In the genomic region with DNA sequence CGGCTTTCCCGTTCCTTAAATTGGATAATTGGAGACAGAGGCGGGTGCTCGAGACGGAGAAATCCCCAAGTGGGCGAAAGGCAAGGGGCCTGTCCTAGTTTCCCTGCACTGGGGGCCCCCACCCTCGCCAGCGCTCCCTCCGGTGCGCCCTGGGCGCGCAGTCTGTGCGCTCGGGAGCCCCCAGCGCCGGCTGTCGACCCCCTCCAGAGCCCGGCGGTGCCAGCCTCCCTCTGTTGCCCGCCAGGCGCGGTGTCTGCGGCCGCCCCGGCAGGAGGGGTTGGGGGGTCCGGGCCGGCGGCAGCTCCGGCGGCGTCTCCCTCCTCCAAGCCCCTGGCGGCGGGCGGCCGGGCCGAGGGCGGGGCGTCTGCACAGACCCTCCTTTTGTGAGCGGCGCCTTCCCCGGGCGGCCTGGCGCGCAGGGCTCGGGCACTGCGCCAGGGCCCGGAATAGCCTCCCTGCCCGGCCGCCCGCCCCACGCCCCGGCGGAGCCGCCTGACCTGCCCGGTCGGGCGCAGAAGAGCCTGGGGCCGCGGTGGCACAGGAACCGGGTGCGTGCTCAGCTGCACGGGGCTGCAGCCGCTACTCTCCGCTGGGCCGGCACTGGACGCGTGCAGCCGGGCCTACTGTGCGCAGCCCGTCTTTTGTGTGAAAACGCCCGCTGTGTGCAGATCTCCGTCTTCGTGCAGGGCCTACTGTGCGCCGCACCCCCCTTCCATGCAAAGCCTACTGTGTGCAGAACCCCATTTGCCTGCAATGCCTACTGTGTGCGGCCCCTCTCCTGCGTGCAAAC, we compare ENCODE assay signal across 8 cellular contexts. TPM values are rescaled to one million over a fixed set of nuclear protein-coding genes. Genes with fewer than 3 reads are reported as not detected.
DNase-seq lines count a peak whose midpoint lies in the region; ATAC-seq, FAIRE-seq and TF ChIP-seq lines count a peak whose summit lies in the region.

No MANE protein-coding gene starts in this region.

- H3K79me2 ChIP-seq in K562 (ENCODE audit: control insufficient read depth, insufficient read depth, low read length): no peaks in the 10 kb centered on the region
- no peaks in the 10 kb centered on the region for H3K79me2 ChIP-seq in smooth muscle cell (ENCODE audit: low read depth)

- DNase-seq in D341Med (ENCODE audit: low spot score) (peak; percentile 76), LHCN-M2 (ENCODE audit: low read depth) (peak; percentile 48), K562 (ENCODE audit: extremely low read depth in 1 of 4, low spot score in 3 of 4) (peak in 1 of 4 experiments; percentile 5), smooth muscle cell (lab: John Stamatoyannopoulos, UW; ENCODE audit: unreplicated experiment) (no peak), NCI-H2107 (lab: John Stamatoyannopoulos, UW) (no peak)

- H3K4me1 ChIP-seq in K562 (replicated peaks in 1 of 2; ENCODE audit: control insufficient read depth in 2 of 2, insufficient read depth in 2 of 2, low read length in 2 of 2): peaks cover under 1 to 16% of the 10 kb centered on the region in 2 experiments; a peak in 3 of 5 replicates
- no peaks in the 10 kb centered on the region for H3K4me1 ChIP-seq in iPS-20b (ENCODE audit: insufficient read depth, low read length)
- H3K4me1 ChIP-seq in smooth muscle cell (ENCODE audit: low read depth): no peaks in the 10 kb centered on the region

- no peak for TF ChIP-seq CTCF in K562 (IDR thresholded peaks at IDR 0.05 in 2 of 3, conservative IDR thresholded peaks at IDR 0.05 in 1 of 3; ENCODE audit: insufficient read depth in 2 of 3, low read depth in 1 of 3, low read length in 3 of 3)
- no peak for TF ChIP-seq CTCF in smooth muscle cell (IDR thresholded peaks at IDR 0.05; ENCODE audit: borderline replicate concordance, insufficient read depth, poor library complexity, severe bottlenecking)

- peaks cover 13% of the 10 kb centered on the region for H3F3A ChIP-seq in smooth muscle cell (ENCODE audit: low read depth)

- no peak for ATAC-seq in K562
- no peak for ATAC-seq in GM18502 (IDR thresholded peaks at IDR 0.05; ENCODE audit: poor library complexity, unreplicated experiment)
- no peak for ATAC-seq in GM21576 (IDR thresholded peaks at IDR 0.05; ENCODE audit: unreplicated experiment)

- no peak for TF ChIP-seq POLR2A in K562 (conservative IDR thresholded peaks at IDR 0.05)

- no peak for FAIRE-seq in K562 (lab: Jason Lieb, UNC)

- H2AFZ ChIP-seq in K562 (ENCODE audit: low read depth, low read length) (no peak overlapping the region), smooth muscle cell (ENCODE audit: low read depth) (peak overlapping the region; percentile 37)

- in situ Hi-C loops in K562 (cut with MboI): no loop called here

- TF ChIP-seq RAD21 in K562 (CRISPR knock-in tag; conservative IDR thresholded peaks at IDR 0.05 in 1 of 2, IDR thresholded peaks at IDR 0.05 in 1 of 2): no peak

- TF ChIP-seq EP300 in K562 (IDR thresholded peaks at IDR 0.05; ENCODE audit: low read length): no peak

- peaks cover 15 to 70% of the 10 kb centered on the region in 2 experiments; a peak in 4 of 5 replicates for H3K27me3 ChIP-seq in K562 (ENCODE audit: control insufficient read depth in 2 of 2, insufficient read depth in 2 of 2, low read length in 2 of 2)
- peaks cover 63% of the 10 kb centered on the region for H3K27me3 ChIP-seq in iPS-20b (ENCODE audit: insufficient read depth, low read length)
- no peaks in the 10 kb centered on the region for H3K27me3 ChIP-seq in smooth muscle cell (ENCODE audit: low read depth)

- no TSS peak for BruUV-seq in K562 (replicated peaks; lab: Mats Ljungman, UMichigan)

- CTCF ChIA-PET in K562 (lab: Yijun Ruan, JAX; ENCODE audit: low intra/inter-chr PET ratio): no interaction called here

- no peak overlapping the region for H3K4me2 ChIP-seq in K562 (ENCODE audit: insufficient read depth, low read length)
- H3K4me2 ChIP-seq in smooth muscle cell: peak overlapping the region; percentile 89

- H3K27ac ChIP-seq in K562 (ENCODE audit: extremely low read depth, low read depth, low read length) (no peak overlapping the region), iPS-20b (ENCODE audit: low read length) (no peak overlapping the region), smooth muscle cell (ENCODE audit: low read depth) (peak overlapping the region; percentile 67)

- H3K4me3 ChIP-seq in K562: no peak overlapping the region
- peak overlapping the region; percentile 33; the same call in 1 of the 2 replicates for H3K4me3 ChIP-seq in iPS-20b (ENCODE audit: low read length)
- peak overlapping the region; percentile 45 for H3K4me3 ChIP-seq in smooth muscle cell

- WGBS in K562 (ENCODE audit: insufficient coverage, low coverage, missing lambda C conversion rate): 35% methylated on average over 51 of the region's 78 CpGs
- 12% methylated on average over 63 of the region's 78 CpGs for WGBS in smooth muscle cell (ENCODE audit: low lambda C conversion rate)

- H3K9me1 ChIP-seq in K562 (ENCODE audit: control insufficient read depth, insufficient read depth, low read length): no peaks in the 10 kb centered on the region

- H4K20me1 ChIP-seq in K562 (replicated peaks; ENCODE audit: control insufficient read depth, insufficient read depth, low read length) (no peaks in the 10 kb centered on the region), smooth muscle cell (ENCODE audit: low read depth) (no peaks in the 10 kb centered on the region)

- no peak overlapping the region for H3K9ac ChIP-seq in K562 (ENCODE audit: insufficient read depth in 1 of 2, low read depth in 2 of 2, low read length in 2 of 2)
- H3K9ac ChIP-seq in iPS-20b (ENCODE audit: low read depth, low read length): no peak overlapping the region
- peak overlapping the region; percentile 60 for H3K9ac ChIP-seq in smooth muscle cell (ENCODE audit: low read depth)

- POLR2A ChIA-PET in K562 (lab: Yijun Ruan, JAX): interaction anchor here (1.9 kb wide), 1 partner anchor 13 kb away, joined by 9 read pairs; a partner anchor contains a TSS

- H3K9me3 ChIP-seq in K562 (replicated peaks; ENCODE audit: control insufficient read depth, insufficient read depth, low read depth, low read length) (no peaks in the 10 kb centered on the region), iPS-20b (ENCODE audit: insufficient read depth, low read depth, low read length) (no peaks in the 10 kb centered on the region), smooth muscle cell (replicated peaks; ENCODE audit: low read depth) (no peaks in the 10 kb centered on the region)

- H3K36me3 ChIP-seq in K562 (ENCODE audit: control insufficient read depth, insufficient read depth, low read length): no peaks in the 10 kb centered on the region
- H3K36me3 ChIP-seq in iPS-20b (ENCODE audit: insufficient read depth, low read depth, low read length): no peaks in the 10 kb centered on the region
- no peaks in the 10 kb centered on the region for H3K36me3 ChIP-seq in smooth muscle cell (ENCODE audit: low read depth)

- intact Hi-C loops in K562 (cut with micrococcal nuclease): no loop called here

TF ChIP-seq in K562, 482 proteins besides CTCF, POLR2A, EP300 and RAD21 (continues in another document):
- TF ChIP-seq HNRNPL (IDR thresholded peaks at IDR 0.05; ENCODE audit: low read depth, low read length) (peak; percentile 51; the same call in 1 of the 2 replicates), PCBP1 (IDR thresholded peaks at IDR 0.05; ENCODE audit: low read depth, low read length, poor library complexity, severe bottlenecking) (peak; percentile 35), EZH2 (IDR thresholded peaks at IDR 0.05; ENCODE audit: borderline replicate concordance, low read depth, low read length) (no peak)

RNA-seq across cellular contexts. Expression of a gene that starts 13.2 kb away (rescaled TPM):
- total RNA-seq in LHCN-M2 (2014; rRNA removed) (42.6 and 49.8 TPM in 2 replicates), K562 (2014; rRNA removed) (3.9 and 4.1 TPM in 2 replicates), K562 (2014; rRNA removed; fragmentation: Illumina TruSeq; extraction: Trizol) (1.7 and 2.1 TPM in 2 replicates), K562 (2015; rRNA removed; fragmentation: Illumina TruSeq; extraction: Trizol) (1.9 and 2.0 TPM in 2 replicates), K562 (2021) (2.9 and 3.1 TPM in 2 replicates), smooth muscle cell (252 and 326 TPM in 2 replicates)
- 134 TPM for polyA plus RNA-seq in LHCN-M2 (2012)
- 7.1 and 17.3 TPM in 2 replicates for total RNA-seq in K562 (2011; cell fraction: chromatin; rRNA removed; ENCODE audit: low replicate concordance)
- 18.6 and 27.0 TPM in 2 replicates for total RNA-seq in K562 (2011; cell fraction: nucleolus; rRNA removed)
- 12.8 and 19.0 TPM in 2 replicates for total RNA-seq in K562 (2011; cell fraction: nucleoplasm; rRNA removed)
- polyA plus RNA-seq in K562 (2011; rRNA removed) (2.7 and 4.7 TPM in 2 replicates), K562 (2014; fragmentation: Illumina TruSeq; extraction: Trizol) (0.79 and 1.0 TPM in 2 replicates), K562 (2014; fragmentation: Nextera tagmentation; extraction: Ambion mirVana) (under 1 TPM; 0.06 to 0.18 TPM), K562 (2014; rRNA removed) (2.5 and 2.7 TPM in 2 replicates), smooth muscle cell (435 and 533 TPM in 2 replicates)
- 5.2 and 6.5 TPM in 2 replicates for polyA plus RNA-seq in K562 (2011; cell fraction: cytosol; rRNA removed)
- 8.7 and 19.6 TPM in 2 replicates for polyA plus RNA-seq in K562 (2011; cell fraction: nucleus; rRNA removed)
- polyA plus RNA-seq in K562 (2012): 2.9 and 8.2 TPM in 2 replicates
- polyA minus RNA-seq in K562 (2011; rRNA and poly(A)+ RNA removed): 3.5 and 5.2 TPM in 2 replicates
- 4.3 and 18.2 TPM in 2 replicates for polyA minus RNA-seq in K562 (2011; cell fraction: cytosol; rRNA and poly(A)+ RNA removed)
- 17.8 and 31.2 TPM in 2 replicates for polyA minus RNA-seq in K562 (2011; cell fraction: nucleus; rRNA and poly(A)+ RNA removed)

RNA-seq across cellular contexts. Expression of a gene that starts 32.4 kb away (rescaled TPM):
- total RNA-seq in LHCN-M2 (2014; rRNA removed): 261 TPM in 2 replicates
- polyA plus RNA-seq in LHCN-M2 (2012): 93.5 TPM
- total RNA-seq in K562 (2011; cell fraction: chromatin; rRNA removed; ENCODE audit: low replicate concordance): 40.1 and 85.1 TPM in 2 replicates
- 40.9 and 42.2 TPM in 2 replicates for total RNA-seq in K562 (2011; cell fraction: nucleolus; rRNA removed)
- 35.7 and 48.3 TPM in 2 replicates for total RNA-seq in K562 (2011; cell fraction: nucleoplasm; rRNA removed)
- total RNA-seq in K562 (2014; rRNA removed): 133 and 141 TPM in 2 replicates
- total RNA-seq in K562 (2014; rRNA removed; fragmentation: Illumina TruSeq; extraction: Trizol): 46.8 and 52.9 TPM in 2 replicates
- 105 and 106 TPM in 2 replicates for total RNA-seq in K562 (2015; rRNA removed; fragmentation: Illumina TruSeq; extraction: Trizol)
- 98.3 and 123 TPM in 2 replicates for total RNA-seq in K562 (2021)
- 90.3 and 94.7 TPM in 2 replicates for polyA plus RNA-seq in K562 (2011; rRNA removed)
- polyA plus RNA-seq in K562 (2011; cell fraction: cytosol; rRNA removed): 191 and 212 TPM in 2 replicates
- 59.1 and 76.5 TPM in 2 replicates for polyA plus RNA-seq in K562 (2011; cell fraction: nucleus; rRNA removed)
- polyA plus RNA-seq in K562 (2012): 58.8 and 94.2 TPM in 2 replicates
- 117 and 161 TPM in 2 replicates for polyA plus RNA-seq in K562 (2014; fragmentation: Illumina TruSeq; extraction: Trizol)
- polyA plus RNA-seq in K562 (2014; fragmentation: Nextera tagmentation; extraction: Ambion mirVana): under 1 TPM; 0.48 to 0.71 TPM
- 94.5 and 105 TPM in 2 replicates for polyA plus RNA-seq in K562 (2014; rRNA removed)
- 57.4 and 85.2 TPM in 2 replicates for polyA minus RNA-seq in K562 (2011; rRNA and poly(A)+ RNA removed)
- polyA minus RNA-seq in K562 (2011; cell fraction: cytosol; rRNA and poly(A)+ RNA removed): 48.5 and 69.4 TPM in 2 replicates
- polyA minus RNA-seq in K562 (2011; cell fraction: nucleus; rRNA and poly(A)+ RNA removed): 10.8 and 13.6 TPM in 2 replicates
- 21.7 and 25.5 TPM in 2 replicates for total RNA-seq in smooth muscle cell
- 29.5 and 41.8 TPM in 2 replicates for polyA plus RNA-seq in smooth muscle cell

Comparison
In these comparisons a context has a peak if more than half of its experiments do, and no peak if none do; other contexts are left out.
1. DNase-seq: peak in D341Med (single experiment) and LHCN-M2 (single experiment); none in smooth muscle cell (single experiment) and NCI-H2107 (single experiment).